16 cellular contexts compared by ENCODE assay signal in genomic region chr1:30639881-30640452, GRCh38.
"Had no signal": no experiment of that assay in that cellular context is flagged by ENCODE, and none has a peak within 500 bp of the region (broad histone marks: within the 10 kb centered on the region; RNA-seq: fewer than 3 reads in every experiment).

No MANE protein-coding gene starts in this region.

- DNase-seq: activated CD4-positive, alpha-beta T cell treated with anti-CD3 and anti-CD28 coated beads, Interleukin-2, amount 10 ng/mL, durations not matched to agents 7 days and 5 days; activated CD8-positive, alpha-beta memory T cell treated with anti-CD3 and anti-CD28 coated beads, Interleukin-2, amount 50 U/mL, for 4 hours; activated naive CD4-positive, alpha-beta T cell treated with anti-CD3 and anti-CD28 coated beads for 36 hours; activated naive CD8-positive, alpha-beta T cell treated with anti-CD3 and anti-CD28 coated beads, Interleukin-2, amount 50 U/mL, for 24 hours; activated T-cell treated with anti-CD3 and anti-CD28 coated beads, Interleukin-2, amount 50 U/mL, for 4 hours; anterior cingulate cortex; caudate nucleus; dorsolateral prefrontal cortex; foreskin keratinocyte; left colon; lower lobe of right lung; stimulated activated naive B cell treated with anti-CD40 and anti-IgM and Interleukin-4, amounts not matched to agents 10 μg/mL and 1 μg/mL and 100 μg/mL, for 72 hours; thyroid gland had no signal

- ATAC-seq: activated naive CD8-positive, alpha-beta T cell treated with anti-CD3 and anti-CD28 coated beads, Interleukin-2, amount 50 U/mL, for 24 hours; activated T-cell treated with anti-CD3 and anti-CD28 coated beads, Interleukin-2, amount 50 U/mL, for 4 hours; foreskin keratinocyte; left colon; lower lobe of right lung; natural killer cell treated with Interleukin-12 subunit alpha and Interleukin-12 subunit beta and Interleukin-15 and Interleukin-18, amount 100 ng/mL, for 72 hours; stimulated activated naive B cell treated with anti-CD40 and anti-IgM and Interleukin-4, amounts not matched to agents 10 μg/mL and 1 μg/mL and 100 μg/mL, for 72 hours had no signal

- FAIRE-seq: colon had no signal

- H3K4me1 ChIP-seq: foreskin keratinocyte, lower lobe of right lung, thyroid gland had no signal

- H3K36me3 ChIP-seq: lower lobe of right lung, thyroid gland had no signal

- H3K9me3 ChIP-seq: lower lobe of right lung, thyroid gland had no signal

- H3K79me2 ChIP-seq: hepatocyte had no signal

- H2AFZ ChIP-seq: hepatocyte had no signal

- H3K27me3 ChIP-seq: foreskin keratinocyte, thyroid gland had no signal

- H3K27ac ChIP-seq: dorsolateral prefrontal cortex, foreskin keratinocyte, hepatocyte, lower lobe of right lung, thyroid gland had no signal

- H3K4me2 ChIP-seq: hepatocyte had no signal

- H3K4me3 ChIP-seq: dorsolateral prefrontal cortex, hepatocyte, lower lobe of right lung, thyroid gland had no signal
